Comparison of ENCODE assay signal across 16 cellular contexts in genomic region chr6:141550471-141550870, GRCh38.
DNase-seq lines count a peak whose midpoint lies in the region; ATAC-seq, FAIRE-seq and TF ChIP-seq lines count a peak whose summit lies in the region.
"Had no signal": no experiment of that assay in that cellular context is flagged by ENCODE, and none has a peak within 500 bp of the region (broad histone marks: within the 10 kb centered on the region; RNA-seq: fewer than 3 reads in every experiment).

No MANE protein-coding gene starts in this region.

- no peaks in the 10 kb centered on the region for H3K36me3 ChIP-seq in kidney (ENCODE audit: control insufficient read depth in 1 of 2, insufficient read depth in 2 of 2, low read length in 2 of 2)
- H3K36me3 ChIP-seq: BE2C had no signal

- DNase-seq in M059J (ENCODE audit: low read depth) (peak; percentile 37), fibroblast of mammary gland (ENCODE audit: low read depth) (peak; percentile 50), kidney (no peak), coronary artery (ENCODE audit: low spot score) (no peak), amygdala (lab: John Stamatoyannopoulos, UW) (no peak)
- DNase-seq in activated CD4-positive, alpha-beta T cell treated with anti-CD3 and anti-CD28 coated beads for 4 hours: no peak
- DNase-seq: BE2C; CD4-positive, alpha-beta memory T cell; DMS79 had no signal

- FAIRE-seq in G401.6 (lab: Jason Lieb, UNC) (peak; percentile 50), kidney (lab: Jason Lieb, UNC) (peak; percentile 13)
- FAIRE-seq: GM12892, H54 had no signal

- H3K4me1 ChIP-seq in kidney (ENCODE audit: control insufficient read depth in 1 of 2, insufficient read depth in 1 of 2, low read depth in 1 of 2, low read length in 2 of 2): no peaks in the 10 kb centered on the region
- H3K4me1 ChIP-seq: BE2C had no signal

- H3K27ac ChIP-seq in kidney (ENCODE audit: low read depth in 2 of 2, low read length in 2 of 2) (no peak overlapping the region), coronary artery (no peak overlapping the region)
- H3K27ac ChIP-seq: C4-2B, HL-60 had no signal

- H3K4me3 ChIP-seq in fibroblast of mammary gland (ENCODE audit: control insufficient read depth, low read depth, low read length) (no peak overlapping the region), kidney (ENCODE audit: low read length in 2 of 2) (no peak overlapping the region), coronary artery (no peak overlapping the region)

- intact Hi-C loops in kidney (cut with DNase I): no loop called here

- peaks cover 0 to 2% of the 10 kb centered on the region in 2 donors for H3K9me3 ChIP-seq in kidney (ENCODE audit: control insufficient read depth in 1 of 2, low read length in 2 of 2)
- H3K9me3 ChIP-seq: BE2C had no signal

- H3K9ac ChIP-seq in kidney (ENCODE audit: low read length in 2 of 2): no peak overlapping the region

- TF ChIP-seq CTCF in fibroblast of mammary gland (conservative IDR thresholded peaks at IDR 0.05; ENCODE audit: control insufficient read depth, insufficient read depth, low read depth, low read length) (no peak), kidney (IDR thresholded peaks at IDR 0.05; ENCODE audit: borderline replicate concordance, extremely low read depth, insufficient read depth) (no peak), coronary artery (IDR thresholded peaks at IDR 0.05) (no peak)

- ATAC-seq in GM19023 (IDR thresholded peaks at IDR 0.05; ENCODE audit: unreplicated experiment): no peak
- ATAC-seq: HCT116 had no signal

Comparison
In these comparisons a context has a peak if more than half of its experiments do, and no peak if none do; other contexts are left out.
1. DNase-seq: peak in M059J (single experiment) and fibroblast of mammary gland (single experiment); none in kidney (single experiment), activated CD4-positive, alpha-beta T cell treated with anti-CD3 and anti-CD28 coated beads for 4 hours (0 of 2), coronary artery (single experiment) and amygdala (0 of 56).